ENCODE assay signal across 1 cellular context in the genomic region with DNA sequence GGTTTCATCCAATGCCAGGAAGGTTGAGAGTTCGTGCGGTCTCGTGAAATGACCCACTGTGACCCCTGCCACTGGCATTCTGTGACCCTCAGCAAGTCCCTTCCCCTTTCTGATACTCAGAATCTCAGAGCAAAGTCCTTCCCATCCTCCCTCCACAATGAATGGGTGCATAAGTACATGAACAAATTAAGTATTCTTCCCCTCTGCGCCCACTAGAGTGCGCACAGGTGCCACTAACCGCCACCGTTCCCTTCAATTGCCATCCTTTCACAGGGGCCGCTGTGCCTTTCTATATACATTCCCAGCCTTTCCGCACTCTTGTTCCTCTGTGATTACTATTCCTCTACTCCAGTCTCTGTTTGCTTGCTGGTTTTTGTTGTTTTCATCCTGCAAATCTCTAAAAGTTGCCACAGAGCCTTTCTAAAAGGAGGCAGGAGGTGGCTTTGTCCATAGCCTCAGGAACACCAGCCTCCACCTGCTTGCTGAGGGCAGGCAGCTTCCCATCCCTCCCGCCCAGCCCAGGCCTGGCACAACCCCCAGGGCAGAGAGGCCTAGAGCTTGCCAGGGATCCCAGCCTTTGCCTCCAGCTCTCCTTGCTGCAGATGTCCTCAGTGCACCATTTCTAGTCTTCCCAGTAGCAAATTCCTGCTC.
TF ChIP-seq lines count a peak whose summit lies in the region.

No MANE protein-coding gene starts in this region.

TF ChIP-seq in HEK293, 187 proteins besides CTCF, POLR2A, EP300 and RAD21 (continued from another document):
- TF ChIP-seq, protein P1, sequence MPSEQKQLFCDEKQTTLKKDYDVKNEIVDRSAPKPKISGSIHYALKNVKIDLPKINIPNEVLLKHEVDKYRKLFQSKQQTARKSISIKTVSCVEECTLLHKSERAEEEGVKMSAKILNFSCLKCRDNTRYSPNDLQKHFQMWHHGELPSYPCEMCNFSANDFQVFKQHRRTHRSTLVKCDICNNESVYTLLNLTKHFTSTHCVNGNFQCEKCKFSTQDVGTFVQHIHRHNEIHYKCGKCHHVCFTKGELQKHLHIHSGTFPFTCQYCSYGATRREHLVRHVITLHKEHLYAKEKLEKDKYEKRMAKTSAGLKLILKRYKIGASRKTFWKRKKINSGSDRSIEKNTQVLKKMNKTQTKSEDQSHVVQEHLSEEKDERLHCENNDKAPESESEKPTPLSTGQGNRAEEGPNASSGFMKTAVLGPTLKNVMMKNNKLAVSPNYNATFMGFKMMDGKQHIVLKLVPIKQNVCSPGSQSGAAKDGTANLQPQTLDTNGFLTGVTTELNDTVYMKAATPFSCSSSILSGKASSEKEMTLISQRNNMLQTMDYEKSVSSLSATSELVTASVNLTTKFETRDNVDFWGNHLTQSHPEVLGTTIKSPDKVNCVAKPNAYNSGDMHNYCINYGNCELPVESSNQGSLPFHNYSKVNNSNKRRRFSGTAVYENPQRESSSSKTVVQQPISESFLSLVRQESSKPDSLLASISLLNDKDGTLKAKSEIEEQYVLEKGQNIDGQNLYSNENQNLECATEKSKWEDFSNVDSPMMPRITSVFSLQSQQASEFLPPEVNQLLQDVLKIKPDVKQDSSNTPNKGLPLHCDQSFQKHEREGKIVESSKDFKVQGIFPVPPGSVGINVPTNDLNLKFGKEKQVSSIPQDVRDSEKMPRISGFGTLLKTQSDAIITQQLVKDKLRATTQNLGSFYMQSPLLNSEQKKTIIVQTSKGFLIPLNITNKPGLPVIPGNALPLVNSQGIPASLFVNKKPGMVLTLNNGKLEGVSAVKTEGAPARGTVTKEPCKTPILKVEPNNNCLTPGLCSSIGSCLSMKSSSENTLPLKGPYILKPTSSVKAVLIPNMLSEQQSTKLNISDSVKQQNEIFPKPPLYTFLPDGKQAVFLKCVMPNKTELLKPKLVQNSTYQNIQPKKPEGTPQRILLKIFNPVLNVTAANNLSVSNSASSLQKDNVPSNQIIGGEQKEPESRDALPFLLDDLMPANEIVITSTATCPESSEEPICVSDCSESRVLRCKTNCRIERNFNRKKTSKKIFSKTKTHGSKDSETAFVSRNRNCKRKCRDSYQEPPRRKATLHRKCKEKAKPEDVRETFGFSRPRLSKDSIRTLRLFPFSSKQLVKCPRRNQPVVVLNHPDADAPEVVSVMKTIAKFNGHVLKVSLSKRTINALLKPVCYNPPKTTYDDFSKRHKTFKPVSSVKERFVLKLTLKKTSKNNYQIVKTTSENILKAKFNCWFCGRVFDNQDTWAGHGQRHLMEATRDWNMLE (tag by site-specific recombination; conservative IDR thresholded peaks at IDR 0.05; ENCODE audit: low read depth) = no peak
- no peak for TF ChIP-seq ZNF530 (tag by site-specific recombination; IDR thresholded peaks at IDR 0.05; ENCODE audit: low read depth)
- TF ChIP-seq ZEB2 (tag by site-specific recombination; IDR thresholded peaks at IDR 0.05) = no peak
- no peak for TF ChIP-seq GLI4 (tag by site-specific recombination; IDR thresholded peaks at IDR 0.05)
- TF ChIP-seq, protein P2, sequence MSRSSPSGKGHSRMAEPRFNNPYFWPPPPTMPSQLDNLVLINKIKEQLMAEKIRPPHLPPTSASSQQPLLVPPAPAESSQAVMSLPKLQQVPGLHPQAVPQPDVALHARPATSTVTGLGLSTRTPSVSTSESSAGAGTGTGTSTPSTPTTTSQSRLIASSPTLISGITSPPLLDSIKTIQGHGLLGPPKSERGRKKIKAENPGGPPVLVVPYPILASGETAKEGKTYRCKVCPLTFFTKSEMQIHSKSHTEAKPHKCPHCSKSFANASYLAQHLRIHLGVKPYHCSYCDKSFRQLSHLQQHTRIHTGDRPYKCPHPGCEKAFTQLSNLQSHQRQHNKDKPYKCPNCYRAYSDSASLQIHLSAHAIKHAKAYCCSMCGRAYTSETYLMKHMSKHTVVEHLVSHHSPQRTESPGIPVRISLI (tag by site-specific recombination; IDR thresholded peaks at IDR 0.05) = no peak
- no peak for TF ChIP-seq TRIM28 (IDR thresholded peaks at IDR 0.05; ENCODE audit: borderline replicate concordance, low read length)
- TF ChIP-seq ZXDB (tag by site-specific recombination; IDR thresholded peaks at IDR 0.05) = 0 out of 2 replicates have a peak, but pooled peaks have one; percentile 27
